Comparison of ENCODE assay signal across 10 cellular contexts in the genomic region with DNA sequence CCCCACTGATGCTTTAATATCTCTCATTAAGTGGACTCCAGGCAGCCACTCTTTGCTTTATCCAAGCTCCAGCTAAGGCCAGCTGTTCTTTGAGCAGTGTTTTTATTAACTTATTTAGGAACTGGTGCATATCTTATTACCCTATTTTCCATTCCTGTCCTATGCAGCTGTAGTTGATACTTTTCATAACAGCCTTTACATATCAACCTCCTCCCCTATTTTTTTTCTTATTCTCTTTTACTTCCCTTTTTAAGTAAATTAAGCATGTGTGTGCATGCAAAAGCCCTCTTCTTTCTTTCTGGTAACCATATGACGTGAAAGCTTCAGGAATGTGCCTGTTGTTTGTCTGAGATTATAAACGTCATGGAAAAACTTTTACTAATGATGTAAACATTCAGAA.
DNase-seq lines count a peak whose midpoint lies in the region; FAIRE-seq and TF ChIP-seq lines count a peak whose summit lies in the region.
"Had no signal": no experiment of that assay in that cellular context is flagged by ENCODE, and none has a peak within 500 bp of the region (broad histone marks: within the 10 kb centered on the region; RNA-seq: fewer than 3 reads in every experiment).

No MANE protein-coding gene starts in this region.

- dilution Hi-C loops in keratinocyte (cut with MboI; ENCODE audit: extremely low pct_ligation_motif_present, low sequenced_read_pairs), result no loop called here

- H3K4me1 ChIP-seq in DOHH2 (ENCODE audit: control insufficient read depth, low read length) (peaks cover 80% of the 10 kb centered on the region), keratinocyte (ENCODE audit: control insufficient read depth, extremely low read depth, insufficient read depth, low read length) (no peaks in the 10 kb centered on the region)

- H3K4me3 ChIP-seq in DOHH2 (ENCODE audit: low read length), result peak overlapping the region; percentile 23
- H3K4me3 ChIP-seq in keratinocyte (ENCODE audit: control insufficient read depth in 2 of 3, extremely low read depth in 1 of 3, insufficient read depth in 2 of 3, low read depth in 1 of 3, low read length in 3 of 3), result no peak overlapping the region
- H3K4me3 ChIP-seq: stomach had no signal

- no peaks in the 10 kb centered on the region for H3K36me3 Mint-ChIP-seq in progenitor cell of endocrine pancreas (ENCODE audit: insufficient read depth)
- H3K36me3 Mint-ChIP-seq: naive thymus-derived CD8-positive, alpha-beta T cell had no signal

- FAIRE-seq in keratinocyte (lab: Jason Lieb, UNC), result no peak

- no peaks in the 10 kb centered on the region for H3K9me1 ChIP-seq in keratinocyte (ENCODE audit: control insufficient read depth, extremely low read depth, insufficient read depth, low read length)

- no peaks in the 10 kb centered on the region for H3K9me2 ChIP-seq in DOHH2 (replicated peaks; ENCODE audit: control insufficient read depth, low read length)

- H3K4me3 Mint-ChIP-seq in progenitor cell of endocrine pancreas (ENCODE audit: low read depth), result no peak overlapping the region
- H3K4me3 Mint-ChIP-seq: naive thymus-derived CD8-positive, alpha-beta T cell had no signal

- TF ChIP-seq CTCF in DOHH2 (IDR thresholded peaks at IDR 0.05; ENCODE audit: low read depth, low read length, poor library complexity, severe bottlenecking) (no peak), keratinocyte (optimal IDR thresholded peaks at IDR 0.05 in 1 of 3, IDR thresholded peaks at IDR 0.05 in 1 of 3, conservative IDR thresholded peaks at IDR 0.05 in 1 of 3; ENCODE audit: extremely low read depth in 1 of 3, insufficient read depth in 2 of 3, low read length in 3 of 3) (no peak), progenitor cell of endocrine pancreas (IDR thresholded peaks at IDR 0.05; ENCODE audit: unreplicated experiment) (no peak)

- H3K27ac ChIP-seq in DOHH2 (ENCODE audit: low read depth, low read length), result peak overlapping the region; percentile 87
- no peak overlapping the region for H3K27ac ChIP-seq in keratinocyte (ENCODE audit: control insufficient read depth, insufficient read depth, low read length)
- H3K27ac ChIP-seq: stomach had no signal

- H3K36me3 ChIP-seq in DOHH2 (ENCODE audit: control insufficient read depth, low read length), result peaks cover 38% of the 10 kb centered on the region
- H3K36me3 ChIP-seq in keratinocyte (ENCODE audit: control insufficient read depth in 2 of 2, extremely low read depth in 1 of 2, insufficient read depth in 2 of 2, low read length in 2 of 2), result no peaks in the 10 kb centered on the region
- H3K36me3 ChIP-seq: stomach had no signal

- DNase-seq in NCI-H2171 (lab: John Stamatoyannopoulos, UW) (peak; percentile 67), astrocyte of the hippocampus (ENCODE audit: low read depth, low spot score) (peak; percentile 21), keratinocyte (ENCODE audit: low read depth, low spot score) (peak; percentile 17), globus pallidus (ENCODE audit: low spot score) (no peak), progenitor cell of endocrine pancreas (ENCODE audit: low spot score, unreplicated experiment) (no peak), NCI-H1417 treated with DMSO at 0.1 percent for 48 hours (lab: John Stamatoyannopoulos, UW) (no peak), hypothalamus (lab: John Stamatoyannopoulos, UW) (no peak)
- DNase-seq: naive thymus-derived CD8-positive, alpha-beta T cell; stomach had no signal

- H3K9me3 Mint-ChIP-seq in progenitor cell of endocrine pancreas (ENCODE audit: low read depth), result peaks cover 6% of the 10 kb centered on the region

- H3K9ac ChIP-seq in keratinocyte (ENCODE audit: control insufficient read depth, extremely low read depth, insufficient read depth, low read length), result no peak overlapping the region

- H4K20me1 ChIP-seq in DOHH2 (ENCODE audit: control insufficient read depth, insufficient read depth, low read depth, low read length), result no peaks in the 10 kb centered on the region
- H4K20me1 ChIP-seq in keratinocyte (ENCODE audit: control insufficient read depth, extremely low read depth, insufficient read depth, low read length), result no peaks in the 10 kb centered on the region

- H2AFZ ChIP-seq in keratinocyte (ENCODE audit: control insufficient read depth, low read length), result no peak overlapping the region

- H3K9me3 ChIP-seq in DOHH2 (ENCODE audit: control insufficient read depth, insufficient read depth, low read length) (peaks cover 18% of the 10 kb centered on the region; the same call in 1 of the 2 replicates), keratinocyte (ENCODE audit: control insufficient read depth, low read depth, low read length) (no peaks in the 10 kb centered on the region)

- peaks cover 13% of the 10 kb centered on the region for H3F3A ChIP-seq in DOHH2 (ENCODE audit: control insufficient read depth, insufficient read depth)

- no peaks in the 10 kb centered on the region for H3K27me3 Mint-ChIP-seq in progenitor cell of endocrine pancreas
- H3K27me3 Mint-ChIP-seq: naive thymus-derived CD8-positive, alpha-beta T cell had no signal

- peak overlapping the region; percentile 24 for H3K4me2 ChIP-seq in DOHH2 (ENCODE audit: low read length)
- peak overlapping the region; percentile 8 for H3K4me2 ChIP-seq in keratinocyte (ENCODE audit: control insufficient read depth, extremely low read depth, insufficient read depth, low read depth, low read length)

- H3K27me3 ChIP-seq in DOHH2 (ENCODE audit: control insufficient read depth, low read length) (no peaks in the 10 kb centered on the region), keratinocyte (ENCODE audit: control insufficient read depth, extremely low read depth, insufficient read depth, low read length) (no peaks in the 10 kb centered on the region)
- H3K27me3 ChIP-seq: stomach had no signal

- no peaks in the 10 kb centered on the region for H3K79me2 ChIP-seq in DOHH2 (ENCODE audit: control insufficient read depth, low read length)
- no peaks in the 10 kb centered on the region for H3K79me2 ChIP-seq in keratinocyte (ENCODE audit: control insufficient read depth, insufficient read depth, low read length)

- no peak overlapping the region for H3K27ac Mint-ChIP-seq in progenitor cell of endocrine pancreas
- H3K27ac Mint-ChIP-seq: naive thymus-derived CD8-positive, alpha-beta T cell had no signal

- no peaks in the 10 kb centered on the region for H3K4me1 Mint-ChIP-seq in progenitor cell of endocrine pancreas (ENCODE audit: low read depth)
- H3K4me1 Mint-ChIP-seq: naive thymus-derived CD8-positive, alpha-beta T cell had no signal

Comparison
In these comparisons a context has a peak if more than half of its experiments do, and no peak if none do; other contexts are left out.
1. DNase-seq: peak in NCI-H2171 (single experiment), astrocyte of the hippocampus (single experiment) and keratinocyte (single experiment); none in globus pallidus (single experiment), progenitor cell of endocrine pancreas (single experiment), NCI-H1417 treated with DMSO at 0.1 percent for 48 hours (single experiment) and hypothalamus (0 of 51).